Comparison of ENCODE assay signal across 14 cellular contexts in genomic region chr1:78500529-78500928, GRCh38. TPM values are rescaled to one million over a fixed set of nuclear protein-coding genes. Genes with fewer than 3 reads are reported as not detected.
DNase-seq lines count a peak whose midpoint lies in the region; ATAC-seq and TF ChIP-seq lines count a peak whose summit lies in the region.
"Had no signal": no experiment of that assay in that cellular context is flagged by ENCODE, and none has a peak within 500 bp of the region (broad histone marks: within the 10 kb centered on the region; RNA-seq: fewer than 3 reads in every experiment).

No MANE protein-coding gene starts in this region.

- peak overlapping the region; percentile 34 for H3K4me3 ChIP-seq in LNCaP clone FGC (ENCODE audit: low read depth, low read length)
- H3K4me3 ChIP-seq: A549, GM23338 had no signal

- DNase-seq in LNCaP clone FGC (ENCODE audit: low read depth) (peak; percentile 78), sciatic nerve (ENCODE audit: low spot score) (no peak), HuH-7 (ENCODE audit: low spot score) (no peak), NCI-H1417 treated with DMSO at 0.1 percent for 48 hours (lab: John Stamatoyannopoulos, UW) (no peak)
- DNase-seq: AML-193; Calu3; CD4-positive, alpha-beta memory T cell; H7 had no signal

- H3K27ac ChIP-seq in VCaP: peak overlapping the region; percentile 84
- H3K27ac ChIP-seq: A549, KMS-11 had no signal

- ATAC-seq in sciatic nerve (peak; percentile 46), HG02973 (IDR thresholded peaks at IDR 0.05; ENCODE audit: unreplicated experiment) (no peak)
- ATAC-seq: A549, GM23338, HCT116 had no signal

- intact Hi-C loops in sciatic nerve (cut with DNase I): no loop called here

- TF ChIP-seq CTCF in LNCaP clone FGC (IDR thresholded peaks at IDR 0.05; ENCODE audit: control insufficient read depth, extremely low read depth, insufficient read depth) (no peak), VCaP (conservative IDR thresholded peaks at IDR 0.05) (no peak)

RNA-seq across cellular contexts. Expression of gene PTGFR, which starts 9.8 kb away (rescaled TPM):
- total RNA-seq in sciatic nerve: 57.2 TPM
- total RNA-seq: CD4-positive, alpha-beta memory T cell; H7 had no signal
